ENCODE assay signal across 14 cellular contexts in the genomic region with DNA sequence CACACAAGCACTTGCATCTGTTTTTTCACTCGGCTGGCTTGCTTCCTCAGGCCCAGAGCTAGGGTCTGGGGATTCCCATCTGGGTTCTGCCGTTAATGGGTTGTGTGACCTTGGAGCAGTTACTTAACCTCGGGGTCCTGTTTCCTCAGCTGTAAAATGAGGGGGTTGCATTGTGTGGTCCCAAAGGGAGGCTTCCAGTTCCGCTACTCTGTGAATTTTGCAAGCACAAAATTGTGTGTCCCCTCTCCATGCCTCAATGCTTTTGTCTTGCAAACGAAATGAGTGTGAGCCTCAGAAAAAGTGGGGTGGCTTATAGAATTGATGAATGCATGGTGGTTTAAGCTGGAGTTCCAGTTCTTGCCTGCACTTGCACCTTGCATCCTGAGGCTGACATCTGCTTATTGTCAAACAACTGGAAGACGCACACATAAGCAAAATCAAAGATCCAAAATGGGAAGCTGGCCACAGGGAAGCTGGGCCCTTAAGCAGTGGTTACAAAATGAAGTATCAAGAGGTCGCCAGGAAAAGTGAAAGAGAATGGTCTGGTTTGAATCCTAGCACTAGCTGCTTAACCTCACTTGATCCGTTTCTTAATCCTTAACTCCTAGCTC.
DNase-seq lines count a peak whose midpoint lies in the region; ATAC-seq and TF ChIP-seq lines count a peak whose summit lies in the region.
"Had no signal": no experiment of that assay in that cellular context is flagged by ENCODE, and none has a peak within 500 bp of the region (broad histone marks: within the 10 kb centered on the region; RNA-seq: fewer than 3 reads in every experiment).

No MANE protein-coding gene starts in this region.

- no peaks in the 10 kb centered on the region for H3K36me3 ChIP-seq in BLaER1 treated with 17β-estradiol and CSF1 and Interleukin-3, amounts not matched to agents 10 nM and 100 nM
- no peaks in the 10 kb centered on the region for H3K36me3 ChIP-seq in OCI-LY3 (replicated peaks; ENCODE audit: low read depth, low read length)
- H3K36me3 ChIP-seq: HAP-1 had no signal

- H3K79me2 ChIP-seq in OCI-LY3 (ENCODE audit: low read length) = no peaks in the 10 kb centered on the region

- peak overlapping the region; percentile 12; the same call in 1 of the 2 replicates for H2AFZ ChIP-seq in OCI-LY3 (ENCODE audit: low read depth, low read length)

- no peaks in the 10 kb centered on the region for H4K20me1 ChIP-seq in BLaER1 treated with 17β-estradiol and CSF1 and Interleukin-3, amounts not matched to agents 10 nM and 100 nM
- no peaks in the 10 kb centered on the region for H4K20me1 ChIP-seq in OCI-LY3 (ENCODE audit: insufficient read depth, low read length)

- H3K27me3 ChIP-seq in BLaER1 treated with 17β-estradiol and CSF1 and Interleukin-3, amounts not matched to agents 10 nM and 100 nM = no peaks in the 10 kb centered on the region
- no peaks in the 10 kb centered on the region for H3K27me3 ChIP-seq in OCI-LY3 (ENCODE audit: low read depth, low read length)

- peaks cover 16 to 31% (median 26%) of the 10 kb centered on the region in 10 experiments for H3K4me1 ChIP-seq in BLaER1 treated with 17β-estradiol and CSF1 and Interleukin-3, amounts not matched to agents 10 nM and 100 nM
- peaks cover 30% of the 10 kb centered on the region for H3K4me1 ChIP-seq in OCI-LY3 (ENCODE audit: low read length)
- H3K4me1 ChIP-seq: Caco-2, HAP-1 had no signal

- ATAC-seq in Right ventricle myocardium inferior = peak; percentile 16
- ATAC-seq in left ventricle myocardium superior = no peak
- no peak for ATAC-seq in GM21528 (IDR thresholded peaks at IDR 0.05; ENCODE audit: low FRiP score, unreplicated experiment)

- H3K9ac ChIP-seq in BLaER1 treated with 17β-estradiol and CSF1 and Interleukin-3, amounts not matched to agents 10 nM and 100 nM = no peak overlapping the region
- no peak overlapping the region for H3K9ac ChIP-seq in OCI-LY3 (ENCODE audit: low read length)
- H3K9ac ChIP-seq: KMS-11 had no signal

- DNase-seq in Right ventricle myocardium inferior (ENCODE audit: missing footprints) = no peak
- no peak for DNase-seq in left ventricle myocardium superior
- no peak for DNase-seq in NCI-H187 treated with DMSO at 0.1 percent for 48 hours (lab: John Stamatoyannopoulos, UW)
- DNase-seq in HT-29 (ENCODE audit: low spot score) = no peak
- DNase-seq: Caco-2; CD8-positive, alpha-beta memory T cell; DND-41; GDM1; GOT3 had no signal

- H3K4me3 ChIP-seq in BLaER1 treated with 17β-estradiol and CSF1 and Interleukin-3, amounts not matched to agents 10 nM and 100 nM = no peak overlapping the region
- H3K4me3 ChIP-seq in OCI-LY3 (ENCODE audit: low read length) = no peak overlapping the region
- H3K4me3 ChIP-seq: HAP-1 had no signal

- 0 out of 22 replicates have a peak, but pooled peaks cover 0 to 6% (median 0%) of the 10 kb centered on the region in 11 experiments for H3K9me3 ChIP-seq in BLaER1 treated with 17β-estradiol and CSF1 and Interleukin-3, amounts not matched to agents 10 nM and 100 nM (replicated peaks in 1 of 11)
- no peaks in the 10 kb centered on the region for H3K9me3 ChIP-seq in OCI-LY3 (ENCODE audit: insufficient read depth, low read length)
- H3K9me3 ChIP-seq: HAP-1 had no signal

- H3K4me2 ChIP-seq in BLaER1 treated with 17β-estradiol and CSF1 and Interleukin-3, amounts not matched to agents 10 nM and 100 nM = peak overlapping the region; percentile 36 to 68 (median 56)
- H3K4me2 ChIP-seq in OCI-LY3 (ENCODE audit: low read length) = peak overlapping the region; percentile 26
- H3K4me2 ChIP-seq: KMS-11 had no signal

- intact Hi-C loops in Right ventricle myocardium inferior (cut with DNase I) = no loop called here
- intact Hi-C loops in left ventricle myocardium superior (cut with micrococcal nuclease) = no loop called here

- H3K27ac ChIP-seq in BLaER1 treated with 17β-estradiol and CSF1 and Interleukin-3, amounts not matched to agents 10 nM and 100 nM = peak overlapping the region in 4 of 11 experiments; percentile 4 to 40 (median 23); a peak in 6 of 22 replicates
- no peak overlapping the region for H3K27ac ChIP-seq in OCI-LY3 (ENCODE audit: low read length)
- H3K27ac ChIP-seq: KMS-11 had no signal

- no peak for TF ChIP-seq CTCF in OCI-LY3 (IDR thresholded peaks at IDR 0.05; ENCODE audit: low read depth, low read length)
